19 cellular contexts compared by ENCODE assay signal in the genomic region with DNA sequence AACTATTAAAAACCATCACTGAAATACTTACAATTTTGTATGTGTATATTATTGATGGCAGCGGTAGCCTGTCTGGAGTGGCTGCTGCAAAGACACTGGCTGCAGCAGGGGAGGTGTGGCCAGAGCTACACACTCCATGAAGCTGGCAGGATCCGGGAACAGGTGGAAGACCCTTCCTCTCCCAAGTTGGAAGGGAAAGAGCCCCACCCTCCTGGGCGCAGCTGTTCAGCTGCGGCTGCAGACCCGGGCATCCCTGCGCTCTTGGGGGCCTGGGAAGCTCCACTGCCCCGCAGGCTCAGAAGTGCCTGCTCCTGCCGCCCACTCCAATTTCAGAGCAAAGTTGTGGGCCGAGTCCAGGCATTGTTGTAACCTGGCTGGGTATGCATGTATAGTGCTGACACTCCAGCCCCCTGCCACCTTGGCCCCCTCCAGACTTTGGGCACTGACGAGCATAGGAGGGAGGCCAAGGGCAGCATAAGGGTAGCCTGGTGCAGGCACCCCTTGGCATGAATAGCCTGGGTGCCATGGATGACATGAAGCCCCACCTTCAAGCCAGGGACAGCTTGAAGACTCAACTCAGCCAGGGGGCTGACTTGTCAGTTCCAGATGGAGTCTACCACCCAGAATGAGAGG.
"Had no signal": no experiment of that assay in that cellular context is flagged by ENCODE, and none has a peak within 500 bp of the region (broad histone marks: within the 10 kb centered on the region; RNA-seq: fewer than 3 reads in every experiment).

No MANE protein-coding gene starts in this region.

- H3K27me3 ChIP-seq: dorsolateral prefrontal cortex, sigmoid colon, suprapubic skin, transverse colon, upper lobe of right lung, uterus had no signal

- H3K4me3 ChIP-seq: dorsolateral prefrontal cortex, lung, sigmoid colon, skin epidermis, suprapubic skin, transverse colon, upper lobe of right lung, uterus had no signal

- H3K36me3 ChIP-seq: sigmoid colon, suprapubic skin, transverse colon, upper lobe of right lung, uterus had no signal

- DNase-seq: dorsolateral prefrontal cortex; effector CD4-positive, alpha-beta T cell; hypothalamus; mesendoderm; midbrain; natural killer cell; sigmoid colon; stimulated activated CD4-positive, alpha-beta T cell treated with anti-CD3 and anti-CD28 coated beads, Interleukin-1b, Interleukin-23, amount 100 ng/mL, for 48 hours; stimulated activated CD4-positive, alpha-beta T cell treated with anti-CD3 and anti-CD28 coated beads, Interleukin-4, amount 100 ng/mL, for 1 hour; stimulated activated CD8-positive, alpha-beta memory T cell treated with anti-CD3 and anti-CD28 coated beads, Interleukin-4, amount 100 ng/mL, for 48 hours; stimulated activated naive CD4-positive, alpha-beta T cell; stimulated activated naive CD8-positive, alpha-beta T cell treated with anti-CD3 and anti-CD28 coated beads, Interleukin-15, amount 100 ng/mL, for 72 hours; transverse colon; upper lobe of right lung; uterus had no signal

- H3K27ac ChIP-seq: dorsolateral prefrontal cortex, parathyroid adenoma, sigmoid colon, skin epidermis, suprapubic skin, transverse colon, upper lobe of right lung, uterus had no signal

- H3K9ac ChIP-seq: parathyroid adenoma had no signal

- H3K9me3 ChIP-seq: sigmoid colon, transverse colon, upper lobe of right lung, uterus had no signal

- H2AFZ ChIP-seq: parathyroid adenoma had no signal
